26 cellular contexts compared by ENCODE assay signal in the genomic region with DNA sequence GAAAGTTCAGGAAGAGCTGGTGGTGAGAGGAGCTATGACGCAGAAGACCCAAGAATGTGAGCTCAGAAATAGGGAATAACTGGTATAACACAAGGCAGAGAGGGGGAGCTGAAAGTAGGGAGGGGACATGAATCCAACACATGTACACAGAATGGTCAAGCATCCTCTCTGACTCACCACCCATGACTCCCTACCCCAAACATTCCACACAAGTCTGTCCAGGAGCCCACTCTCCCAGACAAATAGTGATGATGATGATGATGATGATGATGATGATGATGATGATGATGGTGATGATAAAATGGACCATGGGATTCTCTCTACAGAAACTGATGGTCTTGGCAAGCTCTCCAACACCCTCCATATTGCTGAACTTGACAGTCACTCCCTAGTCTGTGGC. TPM values are rescaled to one million over a fixed set of nuclear protein-coding genes. Genes with fewer than 3 reads are reported as not detected.
DNase-seq lines count a peak whose midpoint lies in the region; TF ChIP-seq lines count a peak whose summit lies in the region.
"Had no signal": no experiment of that assay in that cellular context is flagged by ENCODE, and none has a peak within 500 bp of the region (broad histone marks: within the 10 kb centered on the region; RNA-seq: fewer than 3 reads in every experiment).

No MANE protein-coding gene starts in this region.

- H3K36me3 Mint-ChIP-seq in Calu3 (ENCODE audit: insufficient read depth, unreplicated experiment): no peaks in the 10 kb centered on the region
- H3K36me3 Mint-ChIP-seq: CD4-positive, CD25-positive, alpha-beta regulatory T cell had no signal

- no peaks in the 10 kb centered on the region for H3K9me3 Mint-ChIP-seq in Calu3 (ENCODE audit: low read depth, unreplicated experiment)

- in situ Hi-C loops in brain microvascular endothelial cell (cut with HindIII; ENCODE audit: low pct_ligation_motif_present, low sequenced_read_pairs): no loop called here

- H3K27me3 Mint-ChIP-seq in Calu3 (ENCODE audit: unreplicated experiment): peaks cover 7% of the 10 kb centered on the region

- no peak overlapping the region for H3K4me3 Mint-ChIP-seq in Calu3 (ENCODE audit: low read depth, unreplicated experiment)
- H3K4me3 Mint-ChIP-seq: activated naive CD8-positive, alpha-beta T cell treated with anti-CD3 and anti-CD28 coated beads, Interleukin-2, amount 10 ng/mL, durations not matched to agents 7 days and 5 days; CD4-positive, CD25-positive, alpha-beta regulatory T cell; GM23338; nephron progenitor cell; T-helper 17 cell had no signal

- TF ChIP-seq CTCF in brain microvascular endothelial cell (IDR thresholded peaks at IDR 0.05; ENCODE audit: low read depth, low read length, missing control alignments): no peak
- no peak for TF ChIP-seq CTCF in Calu3 (IDR thresholded peaks at IDR 0.05; ENCODE audit: unreplicated experiment)

- no peaks in the 10 kb centered on the region for H3K36me3 ChIP-seq in brain microvascular endothelial cell (replicated peaks)
- H3K36me3 ChIP-seq: ovary had no signal

- H3K27ac Mint-ChIP-seq in Calu3 (ENCODE audit: unreplicated experiment): no peak overlapping the region
- H3K27ac Mint-ChIP-seq: activated naive CD8-positive, alpha-beta T cell treated with anti-CD3 and anti-CD28 coated beads, Interleukin-2, amount 10 ng/mL, durations not matched to agents 7 days and 5 days; CD4-positive, CD25-positive, alpha-beta regulatory T cell; GM23338; nephron progenitor cell; T-helper 17 cell had no signal

- CTCF ChIA-PET in Calu3 (lab: Charles Lee): no interaction called here

- H3K4me1 Mint-ChIP-seq in Calu3 (ENCODE audit: low read depth, unreplicated experiment): no peaks in the 10 kb centered on the region
- H3K4me1 Mint-ChIP-seq: CD4-positive, CD25-positive, alpha-beta regulatory T cell; GM23338; nephron progenitor cell; T-helper 17 cell had no signal

- BruUV-seq in Calu3 (replicated peaks; lab: Mats Ljungman, UMichigan): no TSS peak

- DNase-seq in EH (ENCODE audit: low read depth) (peak; percentile 55), HT1080 (ENCODE audit: low read depth) (peak; percentile 86), brain microvascular endothelial cell (peak; percentile 38), non-pigmented ciliary epithelial cell (ENCODE audit: low read depth) (peak; percentile 4), T-helper 1 cell (no peak), Calu3 (no peak)
- no peak for DNase-seq in stimulated activated CD4-positive, alpha-beta T cell treated with anti-CD3 and anti-CD28 coated beads, Interleukin-1b, Interleukin-23, amount 100 ng/mL, for 48 hours
- DNase-seq: activated CD4-positive, alpha-beta T cell treated with anti-CD3 and anti-CD28 coated beads for 1 hour; activated gamma-delta T cell; activated naive CD8-positive, alpha-beta T cell treated with anti-CD3 and anti-CD28 coated beads, Interleukin-2, amount 10 ng/mL, durations not matched to agents 7 days and 5 days; activated T-cell treated with anti-CD3 and anti-CD28 coated beads for 4 hours; CD4-positive, CD25-positive, alpha-beta regulatory T cell; KBM-7; MM.1S; NCI-H2029; NCI-H2227 treated with DMSO at 0.1 percent for 48 hours; nephron progenitor cell; ovary; retina; stimulated activated CD4-positive, alpha-beta T cell treated with anti-CD3 and anti-CD28 coated beads, Interleukin-2, amount 100 ng/mL, for 24 hours; T-helper 17 cell; tibial artery had no signal

- H3K27me3 ChIP-seq in brain microvascular endothelial cell (replicated peaks): no peaks in the 10 kb centered on the region
- H3K27me3 ChIP-seq: ovary, tibial artery had no signal

- intact Hi-C loops in Calu3 (cut with micrococcal nuclease; ENCODE audit: unreplicated experiment): no loop called here

- H3K4me3 ChIP-seq in brain microvascular endothelial cell (ENCODE audit: low read depth, low read length): no peak overlapping the region
- H3K4me3 ChIP-seq: GM23338, ovary, smooth muscle cell, tibial artery had no signal

- no peak overlapping the region for H3K27ac ChIP-seq in brain microvascular endothelial cell
- H3K27ac ChIP-seq: ovary, RWPE1, tibial artery had no signal

RNA-seq across cellular contexts. Expression of a gene that starts 46.4 kb away (rescaled TPM):
- total RNA-seq in HT1080 (2014; rRNA removed; shearing (Covaris generic)): 2.7 and 5.6 TPM in 2 replicates
- 4.1 TPM in 2 replicates for polyA plus RNA-seq in HT1080 (2015; cell fraction: cytosol; rRNA removed)
- polyA plus RNA-seq in HT1080 (2015; cell fraction: nucleus; rRNA removed): 5.6 and 6.2 TPM in 2 replicates
- total RNA-seq in Calu3 (2022): 0.83 and 1.3 TPM in 2 replicates
- total RNA-seq: smooth muscle cell, T-helper 17 cell had no signal
- polyA plus RNA-seq: AG04450, smooth muscle cell had no signal

Comparison
In these comparisons a context has a peak if more than half of its experiments do, and no peak if none do; other contexts are left out.
1. DNase-seq: peak in EH (single experiment), HT1080 (single experiment), brain microvascular endothelial cell (single experiment) and non-pigmented ciliary epithelial cell (single experiment); none in stimulated activated CD4-positive, alpha-beta T cell treated with anti-CD3 and anti-CD28 coated beads, Interleukin-1b, Interleukin-23, amount 100 ng/mL, for 48 hours (single experiment), T-helper 1 cell (0 of 5) and Calu3 (single experiment).